Comparison of ENCODE assay signal across 14 cellular contexts in genomic region chr17:50145532-50146229, GRCh38. TPM values are rescaled to one million over a fixed set of nuclear protein-coding genes. Genes with fewer than 3 reads are reported as not detected.
A peak's percentile ranks its signal among the peaks of the same experiment; 100 is the strongest.
DNase-seq lines count a peak whose midpoint lies in the region; ATAC-seq and TF ChIP-seq lines count a peak whose summit lies in the region.
"Had no signal": no experiment of that assay in that cellular context is flagged by ENCODE, and none has a peak within 500 bp of the region (broad histone marks: within the 10 kb centered on the region; RNA-seq: fewer than 3 reads in every experiment).

No MANE protein-coding gene starts in this region.

- no peak for DNase-seq in CD4-positive, alpha-beta memory T cell
- no peak for DNase-seq in chondrocyte (ENCODE audit: low spot score)
- no peak for DNase-seq in trophoblast cell
- DNase-seq in SHP77 (lab: John Stamatoyannopoulos, UW), result no peak
- no peak for DNase-seq in DMS153 treated with DMSO at 0.1 percent for 48 hours (lab: John Stamatoyannopoulos, UW; ENCODE audit: unreplicated experiment)
- DNase-seq: activated effector memory CD4-positive, alpha-beta T cell treated with Interleukin-2 at 50 U/mL for 16 hours; GF-D8; NCI-H2107; stimulated activated CD8-positive, alpha-beta memory T cell treated with anti-CD3 and anti-CD28 coated beads, Interleukin-4, amount 100 ng/mL, for 48 hours had no signal

- H2BK5ac ChIP-seq in trophoblast cell (ENCODE audit: low read depth, low read length, poor library complexity), result no peak overlapping the region

- H3K9ac ChIP-seq in Loucy (ENCODE audit: low read depth, low read length, poor library complexity, severe bottlenecking) (peak overlapping the region; percentile 99), trophoblast cell (ENCODE audit: low read length) (no peak overlapping the region)

- no peaks in the 10 kb centered on the region for H3K27me3 Mint-ChIP-seq in CD4-positive, alpha-beta memory T cell
- no peaks in the 10 kb centered on the region for H3K27me3 Mint-ChIP-seq in chondrocyte (ENCODE audit: low read depth)

- peak overlapping the region in 7 of 8 donors; percentile 71 to 99 (median 94) for H3K4me3 Mint-ChIP-seq in CD4-positive, alpha-beta memory T cell
- peak overlapping the region; percentile 36 for H3K4me3 Mint-ChIP-seq in chondrocyte (ENCODE audit: unreplicated experiment)

- no peaks in the 10 kb centered on the region for H3F3A ChIP-seq in Loucy (ENCODE audit: low read depth)

- H3K23ac ChIP-seq in trophoblast cell (ENCODE audit: low read length), result no peak overlapping the region

- H2AFZ ChIP-seq in Loucy (ENCODE audit: low read length) (no peak overlapping the region), trophoblast cell (ENCODE audit: insufficient read depth, low read length, poor library complexity) (no peak overlapping the region)

- WGBS in trophoblast cell (ENCODE audit: extremely low coverage, insufficient coverage, insufficient read length), result no CpG with 5 or more reads among the region's 11 CpGs

- no peak overlapping the region for H4K8ac ChIP-seq in trophoblast cell (ENCODE audit: low read depth, low read length)

- H3K4me1 Mint-ChIP-seq in CD4-positive, alpha-beta memory T cell, result peaks cover 52 to 80% (median 67%) of the 10 kb centered on the region in 4 donors
- peaks cover 38% of the 10 kb centered on the region for H3K4me1 Mint-ChIP-seq in chondrocyte (ENCODE audit: low read depth)

- no peaks in the 10 kb centered on the region for H3K9me2 ChIP-seq in Loucy (replicated peaks; ENCODE audit: low read depth, low read length)

- peaks cover 77% of the 10 kb centered on the region for H3K4me1 ChIP-seq in CD4-positive, alpha-beta memory T cell (ENCODE audit: insufficient read depth, low read length)
- peaks cover 47% of the 10 kb centered on the region for H3K4me1 ChIP-seq in Loucy (ENCODE audit: insufficient read depth, low read length, poor library complexity, severe bottlenecking)
- peaks cover 5 to 21% of the 10 kb centered on the region in 2 experiments for H3K4me1 ChIP-seq in trophoblast cell (ENCODE audit: control insufficient read depth in 1 of 2, insufficient read depth in 2 of 2, low read length in 2 of 2)

- no peak overlapping the region for H2BK120ac ChIP-seq in trophoblast cell (ENCODE audit: insufficient read depth, low read length, poor library complexity)

- TF ChIP-seq CTCF in Loucy (conservative IDR thresholded peaks at IDR 0.05; ENCODE audit: low read length) (no peak), chondrocyte (IDR thresholded peaks at IDR 0.05) (no peak)

- no peaks in the 10 kb centered on the region for H3K27me3 ChIP-seq in CD4-positive, alpha-beta memory T cell (ENCODE audit: insufficient read depth, low read length)
- H3K27me3 ChIP-seq in Loucy (ENCODE audit: insufficient read depth, low read length, poor library complexity, severe bottlenecking), result no peaks in the 10 kb centered on the region
- no peaks in the 10 kb centered on the region for H3K27me3 ChIP-seq in trophoblast cell (ENCODE audit: insufficient read depth, low read length)

- H4K20me1 ChIP-seq in Loucy (ENCODE audit: insufficient read depth, low read length, poor library complexity, severe bottlenecking), result peaks cover 80% of the 10 kb centered on the region

- CTCF ChIA-PET in CD4-positive, alpha-beta memory T cell (lab: Charles Lee; ENCODE audit: partially characterized antibody), result interaction anchor here (0.9 to 4.5 kb wide), 7 partner anchors 11 to 115 kb away, joined by 3 to 36 read pairs (median 6); no protein-coding TSS in a partner anchor

- no peak overlapping the region for H3K14ac ChIP-seq in trophoblast cell (ENCODE audit: low read length)

- H3K4me2 ChIP-seq in Loucy (ENCODE audit: low read depth, low read length, poor library complexity, severe bottlenecking), result peak overlapping the region; percentile 87
- H3K4me2 ChIP-seq in trophoblast cell (ENCODE audit: low read length), result no peak overlapping the region

- peak overlapping the region; percentile 15 for H3K18ac ChIP-seq in trophoblast cell (ENCODE audit: low read length)

- H4K91ac ChIP-seq in trophoblast cell (ENCODE audit: low read depth, low read length), result no peak overlapping the region

- no peaks in the 10 kb centered on the region for H3K9me3 ChIP-seq in CD4-positive, alpha-beta memory T cell (ENCODE audit: control insufficient read depth in 1 of 2, low read length in 2 of 2)
- H3K9me3 ChIP-seq in Loucy (ENCODE audit: insufficient read depth, low read depth, low read length), result no peaks in the 10 kb centered on the region
- peaks cover 3% of the 10 kb centered on the region for H3K9me3 ChIP-seq in trophoblast cell (ENCODE audit: insufficient read depth, low read depth, low read length)

- no peak overlapping the region for H2BK12ac ChIP-seq in trophoblast cell (ENCODE audit: low read length)

- H3K36me3 ChIP-seq in CD4-positive, alpha-beta memory T cell (ENCODE audit: insufficient read depth, low read length), result peaks cover 32% of the 10 kb centered on the region
- H3K36me3 ChIP-seq in Loucy (ENCODE audit: insufficient read depth, low read length), result peaks cover 43% of the 10 kb centered on the region; the same call in 1 of the 2 replicates
- peaks cover 53 to 59% of the 10 kb centered on the region in 2 experiments for H3K36me3 ChIP-seq in trophoblast cell (ENCODE audit: control insufficient read depth in 1 of 2, insufficient read depth in 2 of 2, low read length in 2 of 2)

- H3K36me3 Mint-ChIP-seq in CD4-positive, alpha-beta memory T cell, result peaks cover 28 to 69% of the 10 kb centered on the region in 2 donors
- peaks cover 28% of the 10 kb centered on the region for H3K36me3 Mint-ChIP-seq in chondrocyte (ENCODE audit: low read depth)

- H3K27ac Mint-ChIP-seq in CD4-positive, alpha-beta memory T cell, result peak overlapping the region; percentile 70 to 96 (median 78)
- H3K27ac Mint-ChIP-seq in chondrocyte (ENCODE audit: unreplicated experiment), result peak overlapping the region; percentile 8

- H3K4ac ChIP-seq in trophoblast cell (ENCODE audit: low read depth, low read length), result no peak overlapping the region

- no peak overlapping the region for H4K12ac ChIP-seq in trophoblast cell (ENCODE audit: low read depth, low read length)

- H3K79me1 ChIP-seq in trophoblast cell (ENCODE audit: low read length), result peaks cover 11% of the 10 kb centered on the region

- H3K79me2 ChIP-seq in Loucy (ENCODE audit: insufficient read depth, low read length) (peaks cover 100% of the 10 kb centered on the region), trophoblast cell (ENCODE audit: control insufficient read depth, insufficient read depth, low read length, poor library complexity) (peaks cover 15% of the 10 kb centered on the region)

- intact Hi-C loops in CD4-positive, alpha-beta memory T cell (cut with micrococcal nuclease), result no loop called here

- POLR2A ChIA-PET in CD4-positive, alpha-beta memory T cell (lab: Charles Lee; ENCODE audit: partially characterized antibody), result interaction anchor here (0.8 to 9.0 kb wide), 3 partner anchors 9 to 16 kb away, joined by 3 to 102 read pairs (median 6); no protein-coding TSS in a partner anchor

- ATAC-seq in GM18870 (IDR thresholded peaks at IDR 0.05; ENCODE audit: unreplicated experiment) (no peak), HG03095 (IDR thresholded peaks at IDR 0.05; ENCODE audit: unreplicated experiment) (no peak)
- ATAC-seq: left colon had no signal

- H2AK5ac ChIP-seq in trophoblast cell (ENCODE audit: low read length), result no peak overlapping the region

- H3K4me3 ChIP-seq in CD4-positive, alpha-beta memory T cell (ENCODE audit: low read length in 2 of 2), result peak overlapping the region in 1 of 2 donors; percentile 76
- H3K4me3 ChIP-seq in Loucy (ENCODE audit: low read length, poor library complexity, severe bottlenecking) (peak overlapping the region; percentile 82), trophoblast cell (ENCODE audit: low read depth, low read length) (no peak overlapping the region)

- H3K27ac ChIP-seq in CD4-positive, alpha-beta memory T cell (ENCODE audit: low read depth, low read length), result peak overlapping the region; percentile 79
- H3K27ac ChIP-seq in trophoblast cell (ENCODE audit: low read depth, low read length), result no peak overlapping the region

- peaks cover 0 to 4% (median 0%) of the 10 kb centered on the region in 8 donors for H3K9me3 Mint-ChIP-seq in CD4-positive, alpha-beta memory T cell
- no peaks in the 10 kb centered on the region for H3K9me3 Mint-ChIP-seq in chondrocyte (ENCODE audit: low read depth)

RNA-seq across cellular contexts. Expression of gene PPP1R9B, which starts 4.8 kb away (rescaled TPM):
- 10 to 100 TPM; 97.5 to 99.7 TPM for total RNA-seq in CD4-positive, alpha-beta memory T cell
- polyA plus RNA-seq in CD4-positive, alpha-beta memory T cell, result 1 to 10 TPM in 1 of 2 donors, under 1 TPM in 1; 0.48 to 2.2 TPM
- 75.4 to 84.2 TPM (median 79.3 TPM) in 3 replicates for total RNA-seq in chondrocyte
- 23.2 and 23.4 TPM in 2 replicates for polyA plus RNA-seq in trophoblast cell (2013)

RNA-seq across cellular contexts. Expression of gene SAMD14, which starts 15.7 kb away (rescaled TPM):
- total RNA-seq in CD4-positive, alpha-beta memory T cell, result 1 to 10 TPM; 1.2 to 1.3 TPM
- under 1 TPM; 0.16 to 0.19 TPM for polyA plus RNA-seq in CD4-positive, alpha-beta memory T cell
- total RNA-seq in chondrocyte, result 26.0 to 29.4 TPM (median 27.6 TPM) in 3 replicates
- polyA plus RNA-seq in trophoblast cell (2013), result 6.9 and 7.4 TPM in 2 replicates
- total RNA-seq: HT1080 had no signal

RNA-seq across cellular contexts. Expression of gene SGCA, which starts 20.1 kb away (rescaled TPM):
- not detected for total RNA-seq in CD4-positive, alpha-beta memory T cell
- not detected for polyA plus RNA-seq in CD4-positive, alpha-beta memory T cell
- 0.85 to 5.5 TPM (median 1.3 TPM) in 3 replicates for total RNA-seq in chondrocyte
- polyA plus RNA-seq in trophoblast cell (2013), result not detected in 2 replicates
- total RNA-seq: HT1080 had no signal

RNA-seq across cellular contexts. Expression of gene PDK2, which starts 50.5 kb away (rescaled TPM):
- total RNA-seq in CD4-positive, alpha-beta memory T cell, result 10 to 100 TPM; 39.1 to 40.6 TPM
- polyA plus RNA-seq in CD4-positive, alpha-beta memory T cell, result 10 to 100 TPM; 34.5 to 36.5 TPM
- total RNA-seq in chondrocyte, result 28.9 to 38.0 TPM (median 31.1 TPM) in 3 replicates
- polyA plus RNA-seq in trophoblast cell (2013), result 16.1 and 16.2 TPM in 2 replicates

RNA-seq across cellular contexts. Expression of gene COL1A1, which starts 55.8 kb away (rescaled TPM):
- 1 to 10 TPM; 1.0 to 1.6 TPM for total RNA-seq in CD4-positive, alpha-beta memory T cell
- not detected for polyA plus RNA-seq in CD4-positive, alpha-beta memory T cell
- 34,852 to 36,120 TPM (median 35,333 TPM) in 3 replicates for total RNA-seq in chondrocyte
- polyA plus RNA-seq in trophoblast cell (2013), result 548 and 582 TPM in 2 replicates

Comparison
In these comparisons a context has a peak if more than half of its experiments do, and no peak if none do; other contexts are left out.
1. RNA of gene SAMD14, which starts 15.7 kb away (total RNA-seq): 26.0 to 29.4 TPM in chondrocyte; 1.2 to 1.3 TPM in CD4-positive, alpha-beta memory T cell; every median in the first group is over 10 times any median in the second.